34 cellular contexts compared by ENCODE assay signal in the genomic region with DNA sequence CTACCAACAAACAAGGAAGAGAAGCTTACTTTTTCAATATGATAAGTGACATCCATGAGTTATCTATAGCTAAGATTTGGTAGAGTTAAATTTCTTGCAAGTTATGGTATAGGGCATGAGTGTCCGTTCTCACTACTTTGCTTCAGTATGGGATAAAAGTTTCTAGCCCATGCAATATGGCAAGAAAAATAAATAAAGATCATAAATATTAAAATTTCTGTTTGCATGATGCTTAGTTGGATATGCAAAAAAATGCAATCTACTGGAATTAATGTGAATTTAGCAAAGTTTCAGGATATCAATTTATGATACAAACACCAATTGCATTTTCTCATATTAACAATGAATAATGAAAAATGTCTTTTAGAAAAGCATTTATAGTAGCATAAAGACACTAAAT.
"Had no signal": no experiment of that assay in that cellular context is flagged by ENCODE, and none has a peak within 500 bp of the region (broad histone marks: within the 10 kb centered on the region; RNA-seq: fewer than 3 reads in every experiment).

No MANE protein-coding gene starts in this region.

- H3K36me3 ChIP-seq: MG63 had no signal

- DNase-seq: Karpas-422, Kasumi-1, MG63, MM.1S, MV-4-11, NCI-H1048, NCI-H1092, NCI-H1092 treated with DMSO at 0.1 percent for 48 hours, NCI-H1105, NCI-H1105 treated with DMSO at 0.1 percent for 48 hours, NCI-H1417, NCI-H1417 treated with DMSO at 0.1 percent for 48 hours, NCI-H1436, NCI-H1436 treated with DMSO at 0.1 percent for 48 hours, NCI-H146, NCI-H1694, NCI-H1694 treated with DMSO at 0.1 percent for 48 hours, NCI-H187, NCI-H187 treated with DMSO at 0.1 percent for 48 hours, NCI-H1930, NCI-H2029, NCI-H2029 treated with DMSO at 0.1 percent for 48 hours, NCI-H2081, NCI-H2081 treated with DMSO at 0.1 percent for 48 hours, NCI-H2107, NCI-H2171, NCI-H2171 treated with DMSO at 0.1 percent for 48 hours, NCI-H2227 treated with DMSO at 0.1 percent for 48 hours, NCI-H226, NCI-H345, NCI-H446, NCI-H446 treated with DMSO at 0.1 percent for 48 hours, NCI-H510A, NCI-H510A treated with DMSO at 0.1 percent for 48 hours had no signal

- H3K4me3 ChIP-seq: MG63 had no signal

- H3K27me3 ChIP-seq: MG63 had no signal
